ENCODE assay signal across 21 cellular contexts in the genomic region with DNA sequence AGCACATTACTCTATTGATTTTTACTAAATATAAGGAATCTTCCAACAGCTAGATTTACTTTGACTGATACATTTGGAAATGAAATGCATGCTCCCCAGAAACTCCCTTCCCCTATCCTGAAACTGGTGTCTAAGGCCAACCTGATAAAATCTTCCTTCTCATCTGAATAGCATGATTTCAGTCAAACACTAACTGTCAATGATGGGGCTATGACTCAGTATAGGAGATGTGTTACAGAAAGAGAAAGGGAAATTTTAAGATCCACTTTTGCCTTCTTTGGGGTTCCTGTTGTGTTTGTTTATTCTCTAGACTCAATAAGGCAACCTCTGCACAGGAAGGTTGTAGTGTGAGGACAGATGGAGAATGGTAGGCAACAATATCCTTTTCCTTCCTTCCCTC.
DNase-seq lines count a peak whose midpoint lies in the region; ATAC-seq, FAIRE-seq and TF ChIP-seq lines count a peak whose summit lies in the region.
"Had no signal": no experiment of that assay in that cellular context is flagged by ENCODE, and none has a peak within 500 bp of the region (broad histone marks: within the 10 kb centered on the region; RNA-seq: fewer than 3 reads in every experiment).

No MANE protein-coding gene starts in this region.

- H3K9me3 ChIP-seq in CD8-positive, alpha-beta memory T cell (ENCODE audit: low read length): no peaks in the 10 kb centered on the region
- H3K9me3 ChIP-seq in GM12878 (replicated peaks; ENCODE audit: control insufficient read depth, insufficient read depth, low read length): no peaks in the 10 kb centered on the region

- H3K9me3 Mint-ChIP-seq in activated T-cell treated with anti-CD3 and anti-CD28 coated beads, Interleukin-2, amount 50 U/mL, for 72 hours: peaks cover 2% of the 10 kb centered on the region in 2 donors
- no peaks in the 10 kb centered on the region for H3K9me3 Mint-ChIP-seq in CD8-positive, alpha-beta memory T cell

- H3K4me2 ChIP-seq in GM12878 (ENCODE audit: control insufficient read depth, insufficient read depth): no peak overlapping the region

- H3K36me3 ChIP-seq in CD8-positive, alpha-beta memory T cell (ENCODE audit: insufficient read depth, low read length): no peaks in the 10 kb centered on the region
- no peaks in the 10 kb centered on the region for H3K36me3 ChIP-seq in GM12878 (ENCODE audit: control insufficient read depth in 2 of 2, insufficient read depth in 2 of 2, low read length in 1 of 2)

- no peak for FAIRE-seq in GM12878 (lab: Jason Lieb, UNC)
- FAIRE-seq: K562 had no signal

- peaks cover 0 to 2% of the 10 kb centered on the region in 2 donors for H3K36me3 Mint-ChIP-seq in activated T-cell treated with anti-CD3 and anti-CD28 coated beads, Interleukin-2, amount 50 U/mL, for 72 hours (ENCODE audit: insufficient read depth in 2 of 2)
- peaks cover 0 to 4% (median 0%) of the 10 kb centered on the region in 3 donors for H3K36me3 Mint-ChIP-seq in CD8-positive, alpha-beta memory T cell

- no peaks in the 10 kb centered on the region for H3K79me2 ChIP-seq in GM12878 (ENCODE audit: control insufficient read depth, insufficient read depth, low read length)

- H3K4me1 ChIP-seq in CD8-positive, alpha-beta memory T cell (ENCODE audit: insufficient read depth, low read length): no peaks in the 10 kb centered on the region
- no peaks in the 10 kb centered on the region for H3K4me1 ChIP-seq in GM12878 (ENCODE audit: control insufficient read depth, insufficient read depth, low read length)

- no peak overlapping the region for H3K27ac Mint-ChIP-seq in activated T-cell treated with anti-CD3 and anti-CD28 coated beads, Interleukin-2, amount 50 U/mL, for 72 hours
- H3K27ac Mint-ChIP-seq in CD8-positive, alpha-beta memory T cell: peak overlapping the region in 2 of 8 donors; percentile 9 to 34

- TF ChIP-seq EP300 in GM12878 (IDR thresholded peaks at IDR 0.05; ENCODE audit: borderline replicate concordance in 1 of 2, control insufficient read depth in 1 of 2, low read depth in 2 of 2, low read length in 2 of 2): no peak

- H3K4me3 ChIP-seq in CD8-positive, alpha-beta memory T cell (ENCODE audit: low read length): no peak overlapping the region
- no peak overlapping the region for H3K4me3 ChIP-seq in GM12878
- H3K4me3 ChIP-seq: GM23248, K562 had no signal

- RAD21 ChIA-PET in GM12878 (lab: Charles Lee; ENCODE audit: unreplicated experiment): no interaction called here

- H2AFZ ChIP-seq in GM12878 (ENCODE audit: control insufficient read depth, low read depth, low read length): no peak overlapping the region
- H2AFZ ChIP-seq: GM23248 had no signal

- no peak overlapping the region for H3K9ac ChIP-seq in GM12878 (ENCODE audit: control insufficient read depth, insufficient read depth, low read length)
- H3K9ac ChIP-seq: GM23248 had no signal

- CTCF ChIA-PET in CD8-positive, alpha-beta memory T cell (lab: Charles Lee): no interaction called here
- CTCF ChIA-PET in GM12878 (lab: Yijun Ruan, JAX): no interaction called here

- SMC1A ChIA-PET in GM12878 (lab: Charles Lee; ENCODE audit: uncharacterized antibody, unreplicated experiment): no interaction called here

- no peaks in the 10 kb centered on the region for H4K20me1 ChIP-seq in GM12878 (ENCODE audit: control insufficient read depth, insufficient read depth)

- no peak for TF ChIP-seq RAD21 in GM12878 (IDR thresholded peaks at IDR 0.05; ENCODE audit: insufficient read depth, low read depth, low read length)

- H3K27me3 Mint-ChIP-seq in activated T-cell treated with anti-CD3 and anti-CD28 coated beads, Interleukin-2, amount 50 U/mL, for 72 hours (ENCODE audit: low read depth): peaks cover 14% of the 10 kb centered on the region
- H3K27me3 Mint-ChIP-seq in CD8-positive, alpha-beta memory T cell: peaks cover 0 to 3% of the 10 kb centered on the region in 2 donors

- TF ChIP-seq CTCF in GM12878 (IDR thresholded peaks at IDR 0.05 in 2 of 3, conservative IDR thresholded peaks at IDR 0.05 in 1 of 3; ENCODE audit: control insufficient read depth in 2 of 3, extremely low read depth in 1 of 3, insufficient read depth in 1 of 3, low read depth in 3 of 3, low read length in 3 of 3): no peak

- peaks cover 15% of the 10 kb centered on the region for H3K4me1 Mint-ChIP-seq in activated T-cell treated with anti-CD3 and anti-CD28 coated beads, Interleukin-2, amount 50 U/mL, for 72 hours (ENCODE audit: low read depth)
- H3K4me1 Mint-ChIP-seq in CD8-positive, alpha-beta memory T cell: peaks cover 3 to 14% (median 11%) of the 10 kb centered on the region in 3 donors

- peak overlapping the region; percentile 20 to 30 for H3K4me3 Mint-ChIP-seq in activated T-cell treated with anti-CD3 and anti-CD28 coated beads, Interleukin-2, amount 50 U/mL, for 72 hours
- peak overlapping the region in 5 of 7 donors; percentile 16 to 64 (median 33) for H3K4me3 Mint-ChIP-seq in CD8-positive, alpha-beta memory T cell

- TF ChIP-seq POLR2A in GM12878 (IDR thresholded peaks at IDR 0.05; ENCODE audit: low read depth, low read length): no peak

- POLR2A ChIA-PET in CD8-positive, alpha-beta memory T cell (lab: Charles Lee): no interaction called here
- POLR2A ChIA-PET in GM12878 (lab: Charles Lee): no interaction called here

- peak; percentile 84 to 87 for ATAC-seq in activated T-cell treated with anti-CD3 and anti-CD28 coated beads, Interleukin-2, amount 50 U/mL, for 72 hours (replicated peaks in 1 of 2)
- peak; percentile 65 for ATAC-seq in GM12878
- ATAC-seq in GM21447 (IDR thresholded peaks at IDR 0.05; ENCODE audit: unreplicated experiment): no peak
- no peak for ATAC-seq in HG02610 (IDR thresholded peaks at IDR 0.05; ENCODE audit: unreplicated experiment)
- ATAC-seq: K562 had no signal

- in situ Hi-C loops in GM12878 (cut with MboI): no loop called here

- BruUV-seq in GM12878 (replicated peaks; lab: Mats Ljungman, UMichigan): no TSS peak

- intact Hi-C loops in GM12878 (cut with micrococcal nuclease; ENCODE audit: unreplicated experiment): no loop called here

- no peak overlapping the region for H3K27ac ChIP-seq in CD8-positive, alpha-beta memory T cell (ENCODE audit: low read depth, low read length)
- H3K27ac ChIP-seq in GM12878 (ENCODE audit: control insufficient read depth, insufficient read depth): no peak overlapping the region
- H3K27ac ChIP-seq: C4-2B, GM23248 had no signal

- no peak for DNase-seq in activated T-cell treated with anti-CD3 and anti-CD28 coated beads, Interleukin-2, amount 50 U/mL, for 72 hours
- DNase-seq in activated T-cell treated with anti-CD3 and anti-CD28 coated beads, Interleukin-2, amount 50 U/mL, for 48 hours: no peak
- no peak for DNase-seq in CD8-positive, alpha-beta memory T cell
- DNase-seq in OCI-M1 (lab: John Stamatoyannopoulos, UW) (peak; percentile 33), GM12878 (ENCODE audit: low read depth, low spot score) (no peak), ecto neural progenitor cell (ENCODE audit: low spot score) (no peak)
- DNase-seq: COR-L47; GF-D8; GM23248; HCEC 1CT; NCI-H1436; NCI-H2029; NCI-H2171; NCI-H446; NCI-H69; NK-92 treated with Interleukin-12 subunit alpha and Interleukin-12 subunit beta, amount 100 ng/mL, for 24 hours; RPMI8226 had no signal

- H3K27me3 ChIP-seq in CD8-positive, alpha-beta memory T cell (ENCODE audit: insufficient read depth, low read length, poor library complexity, severe bottlenecking): no peaks in the 10 kb centered on the region
- no peaks in the 10 kb centered on the region for H3K27me3 ChIP-seq in GM12878 (replicated peaks in 1 of 2; ENCODE audit: control insufficient read depth in 2 of 2, insufficient read depth in 2 of 2, low read length in 1 of 2)

TF ChIP-seq in GM12878, 131 proteins besides CTCF, POLR2A, EP300 and RAD21 (continues in another document):
- TF ChIP-seq TBL1XR1 (IDR thresholded peaks at IDR 0.05; ENCODE audit: low read depth, low read length): no peak
- no peak for TF ChIP-seq DPF2 (IDR thresholded peaks at IDR 0.05)
- TF ChIP-seq ESRRA (IDR thresholded peaks at IDR 0.05; ENCODE audit: low read length): no peak
- no peak for TF ChIP-seq HCFC1 (IDR thresholded peaks at IDR 0.05; ENCODE audit: low read length)
- no peak for TF ChIP-seq RELA (IDR thresholded peaks at IDR 0.05; ENCODE audit: borderline replicate concordance, partially characterized antibody)
- TF ChIP-seq EGR1 (IDR thresholded peaks at IDR 0.05; ENCODE audit: borderline replicate concordance in 1 of 2, low read depth in 2 of 2, low read length in 2 of 2): no peak
- no peak for TF ChIP-seq CBX5 (IDR thresholded peaks at IDR 0.05; ENCODE audit: low read depth)
- no peak for TF ChIP-seq ZNF207 (IDR thresholded peaks at IDR 0.05; ENCODE audit: borderline replicate concordance)
- TF ChIP-seq IKZF2 (IDR thresholded peaks at IDR 0.05): no peak
- TF ChIP-seq HDGF (IDR thresholded peaks at IDR 0.05): no peak
- TF ChIP-seq ZNF384 (IDR thresholded peaks at IDR 0.05; ENCODE audit: borderline replicate concordance, low read depth, low read length): no peak
- no peak for TF ChIP-seq NFXL1 (IDR thresholded peaks at IDR 0.05; ENCODE audit: borderline replicate concordance)
- no peak for TF ChIP-seq SREBF2 (IDR thresholded peaks at IDR 0.05; ENCODE audit: low read length)
- TF ChIP-seq, protein P1, sequence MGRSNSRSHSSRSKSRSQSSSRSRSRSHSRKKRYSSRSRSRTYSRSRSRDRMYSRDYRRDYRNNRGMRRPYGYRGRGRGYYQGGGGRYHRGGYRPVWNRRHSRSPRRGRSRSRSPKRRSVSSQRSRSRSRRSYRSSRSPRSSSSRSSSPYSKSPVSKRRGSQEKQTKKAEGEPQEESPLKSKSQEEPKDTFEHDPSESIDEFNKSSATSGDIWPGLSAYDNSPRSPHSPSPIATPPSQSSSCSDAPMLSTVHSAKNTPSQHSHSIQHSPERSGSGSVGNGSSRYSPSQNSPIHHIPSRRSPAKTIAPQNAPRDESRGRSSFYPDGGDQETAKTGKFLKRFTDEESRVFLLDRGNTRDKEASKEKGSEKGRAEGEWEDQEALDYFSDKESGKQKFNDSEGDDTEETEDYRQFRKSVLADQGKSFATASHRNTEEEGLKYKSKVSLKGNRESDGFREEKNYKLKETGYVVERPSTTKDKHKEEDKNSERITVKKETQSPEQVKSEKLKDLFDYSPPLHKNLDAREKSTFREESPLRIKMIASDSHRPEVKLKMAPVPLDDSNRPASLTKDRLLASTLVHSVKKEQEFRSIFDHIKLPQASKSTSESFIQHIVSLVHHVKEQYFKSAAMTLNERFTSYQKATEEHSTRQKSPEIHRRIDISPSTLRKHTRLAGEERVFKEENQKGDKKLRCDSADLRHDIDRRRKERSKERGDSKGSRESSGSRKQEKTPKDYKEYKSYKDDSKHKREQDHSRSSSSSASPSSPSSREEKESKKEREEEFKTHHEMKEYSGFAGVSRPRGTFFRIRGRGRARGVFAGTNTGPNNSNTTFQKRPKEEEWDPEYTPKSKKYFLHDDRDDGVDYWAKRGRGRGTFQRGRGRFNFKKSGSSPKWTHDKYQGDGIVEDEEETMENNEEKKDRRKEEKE (IDR thresholded peaks at IDR 0.05): no peak
- TF ChIP-seq MYC (IDR thresholded peaks at IDR 0.05; ENCODE audit: insufficient read depth, insufficient read length, insufficient replicate concordance, low read length, severe bottlenecking): no peak

Comparison
In these comparisons a context has a peak if more than half of its experiments do, and no peak if none do; other contexts are left out.
1. ATAC-seq: peak in activated T-cell treated with anti-CD3 and anti-CD28 coated beads, Interleukin-2, amount 50 U/mL, for 72 hours (2 of 2) and GM12878 (single experiment); none in GM21447 (single experiment) and HG02610 (single experiment).